In genomic region chr9:101445353-101446029, GRCh38 we compare ENCODE assay signal across 12 cellular contexts. TPM values are rescaled to one million over a fixed set of nuclear protein-coding genes. Genes with fewer than 3 reads are reported as not detected.
A peak's percentile ranks its signal among the peaks of the same experiment; 100 is the strongest.
DNase-seq lines count a peak whose midpoint lies in the region; ATAC-seq, FAIRE-seq and TF ChIP-seq lines count a peak whose summit lies in the region.
"Had no signal": no experiment of that assay in that cellular context is flagged by ENCODE, and none has a peak within 500 bp of the region (broad histone marks: within the 10 kb centered on the region; RNA-seq: fewer than 3 reads in every experiment).

No MANE protein-coding gene starts in this region.

- WGBS in HepG2 (ENCODE audit: low lambda C conversion rate): 1% methylated on average over 5 of the region's 5 CpGs
- WGBS in tibial nerve, 2 donors: 26 to 31% methylated on average over 5 of the region's 5 CpGs

- ATAC-seq in HepG2: peak; percentile 83
- ATAC-seq: naive thymus-derived CD8-positive, alpha-beta T cell; stimulated activated naive B cell treated with anti-CD40 and anti-IgM and Interleukin-4, amounts not matched to agents 10 μg/mL and 1 μg/mL and 100 μg/mL, for 72 hours had no signal

- CTCF ChIA-PET in AG04450 (lab: Charles Lee) (interaction anchor here (1.2 to 1.6 kb wide), 3 partner anchors 15 to 122 kb away, joined by 3 to 19 read pairs (median 6); no protein-coding TSS in a partner anchor), HepG2 (lab: Yijun Ruan, JAX; ENCODE audit: low intra/inter-chr PET ratio, low total read pairs) (no interaction called here)

- BruUV-seq in HepG2 (replicated peaks; lab: Mats Ljungman, UMichigan): TSS peak; percentile 91

- no peak overlapping the region for H2AFZ ChIP-seq in astrocyte (ENCODE audit: low read depth, low read length)
- peak overlapping the region; percentile 77 for H2AFZ ChIP-seq in HepG2 (ENCODE audit: low read length)

- H3K9me3 ChIP-seq in AG04450 (ENCODE audit: control insufficient read depth, insufficient read depth, low read length) (no peaks in the 10 kb centered on the region; the same call in 1 of the 2 replicates), astrocyte (ENCODE audit: insufficient read depth, low read depth, low read length) (no peaks in the 10 kb centered on the region), HepG2 (ENCODE audit: low read length) (peaks cover 7% of the 10 kb centered on the region; the same call in 1 of the 2 replicates), tibial nerve (no peaks in the 10 kb centered on the region)

- H3K36me3 Mint-ChIP-seq in astrocyte (ENCODE audit: low read depth, unreplicated experiment): no peaks in the 10 kb centered on the region
- H3K36me3 Mint-ChIP-seq: naive thymus-derived CD8-positive, alpha-beta T cell; stimulated activated naive B cell treated with anti-CD40 and anti-IgM and Interleukin-4, amounts not matched to agents 10 μg/mL and 1 μg/mL and 100 μg/mL, for 72 hours had no signal

- H3K4me2 ChIP-seq in astrocyte (ENCODE audit: low read length) (no peak overlapping the region), HepG2 (ENCODE audit: low read depth, low read length) (peak overlapping the region; percentile 74)

- in situ Hi-C loops in HepG2 (cut with HindIII; ENCODE audit: extremely low pct_ligation_motif_present, low pct_unique_long_range_greater_than_20kb): no loop called here

- H3K27me3 Mint-ChIP-seq in astrocyte (ENCODE audit: low read depth, unreplicated experiment): no peaks in the 10 kb centered on the region

- peak overlapping the region; percentile 27 for H3K4me3 ChIP-seq in AG04450 (ENCODE audit: low read depth, low read length)
- H3K4me3 ChIP-seq in astrocyte (ENCODE audit: insufficient read depth, low read depth, low read length): no peak overlapping the region
- peak overlapping the region; percentile 45 to 51 (median 48); a peak in 5 of 6 replicates for H3K4me3 ChIP-seq in HepG2 (replicated peaks in 1 of 3; ENCODE audit: insufficient read depth in 1 of 3, low read depth in 2 of 3, low read length in 3 of 3)
- H3K4me3 ChIP-seq in tibial nerve: no peak overlapping the region

- FAIRE-seq in astrocyte (lab: Jason Lieb, UNC): no peak
- peak; percentile 62 for FAIRE-seq in HepG2 (lab: Jason Lieb, UNC)

- TF ChIP-seq EP300 in HepG2 (IDR thresholded peaks at IDR 0.05; ENCODE audit: low read depth in 2 of 2, low read length in 2 of 2) (peak; percentile 67 to 79; a peak in 2 of 4 replicates), HepG2 (CRISPR knock-in tag; IDR thresholded peaks at IDR 0.05; ENCODE audit: borderline replicate concordance) (no peak), tibial nerve (IDR thresholded peaks at IDR 0.05) (no peak)

- H3K9ac ChIP-seq in astrocyte (ENCODE audit: low read length): no peak overlapping the region
- H3K9ac ChIP-seq in HepG2 (ENCODE audit: insufficient read depth, low read depth, low read length): peak overlapping the region; percentile 64

- H3K79me2 ChIP-seq in astrocyte (ENCODE audit: insufficient read depth, low read length): no peaks in the 10 kb centered on the region
- H3K79me2 ChIP-seq in HepG2 (ENCODE audit: insufficient read depth, low read length): no peaks in the 10 kb centered on the region

- POLR2A ChIA-PET in AG04450 (lab: Yijun Ruan, JAX): no interaction called here
- POLR2A ChIA-PET in HepG2 (lab: Yijun Ruan, JAX): interaction anchor here (0.6 to 2.2 kb wide), 20 partner anchors 8 to 231 kb away, joined by 3 to 23 read pairs (median 4); partner anchors contain the start of genes MRPL50, RNF20 and ZNF189

- TF ChIP-seq POLR2A in HepG2 (IDR thresholded peaks at IDR 0.05; ENCODE audit: insufficient read depth in 1 of 2, low read depth in 2 of 2, low read length in 2 of 2) (no peak), tibial nerve (IDR thresholded peaks at IDR 0.05) (no peak)

- H3K27ac Mint-ChIP-seq in astrocyte (ENCODE audit: unreplicated experiment): peak overlapping the region; percentile 42
- H3K27ac Mint-ChIP-seq: naive thymus-derived CD8-positive, alpha-beta T cell; stimulated activated naive B cell treated with anti-CD40 and anti-IgM and Interleukin-4, amounts not matched to agents 10 μg/mL and 1 μg/mL and 100 μg/mL, for 72 hours had no signal

- H3K4me1 ChIP-seq in astrocyte (ENCODE audit: insufficient read depth, low read length) (no peaks in the 10 kb centered on the region), HepG2 (ENCODE audit: insufficient read depth, low read length) (peaks cover 65% of the 10 kb centered on the region), tibial nerve (peaks cover 0 to 8% (median 3%) of the 10 kb centered on the region in 4 donors)

- TF ChIP-seq RAD21 in HepG2 (CRISPR knock-in tag; IDR thresholded peaks at IDR 0.05): no peak

- DNase-seq in AG04450 (ENCODE audit: low read depth, low spot score) (no peak), M059J (ENCODE audit: low read depth) (peak; percentile 30), astrocyte (ENCODE audit: low read depth) (no peak), HepG2 (ENCODE audit: low spot score) (peak; percentile 73), tibial nerve (ENCODE audit: low spot score in 2 of 2) (no peak), SW480 (ENCODE audit: low spot score) (no peak), GM19240 (ENCODE audit: insufficient read length, low spot score) (no peak), NCI-H1105 (lab: John Stamatoyannopoulos, UW) (no peak)
- DNase-seq: naive thymus-derived CD8-positive, alpha-beta T cell; NCI-H226; stimulated activated naive B cell treated with anti-CD40 and anti-IgM and Interleukin-4, amounts not matched to agents 10 μg/mL and 1 μg/mL and 100 μg/mL, for 72 hours had no signal

- intact Hi-C loops in HepG2 (cut with micrococcal nuclease; ENCODE audit: unreplicated experiment): no loop called here

- no peak overlapping the region for H3K27ac ChIP-seq in AG04450 (ENCODE audit: low read depth, low read length)
- no peak overlapping the region for H3K27ac ChIP-seq in astrocyte (ENCODE audit: low read depth, low read length)
- H3K27ac ChIP-seq in HepG2 (ENCODE audit: extremely low read length, insufficient read depth, low read length): peak overlapping the region; percentile 79
- H3K27ac ChIP-seq in tibial nerve: peak overlapping the region in 1 of 4 donors; percentile 5

- H3K36me3 ChIP-seq in astrocyte (ENCODE audit: insufficient read depth, low read length) (no peaks in the 10 kb centered on the region), HepG2 (replicated peaks in 1 of 2; ENCODE audit: control insufficient read depth in 1 of 2, insufficient read depth in 2 of 2, low read length in 2 of 2) (no peaks in the 10 kb centered on the region), tibial nerve (no peaks in the 10 kb centered on the region)

- no peak for TF ChIP-seq CTCF in AG04450 (IDR thresholded peaks at IDR 0.05; ENCODE audit: low read depth, low read length)
- TF ChIP-seq CTCF in astrocyte (IDR thresholded peaks at IDR 0.05; ENCODE audit: insufficient read depth, low read depth, low read length): no peak
- TF ChIP-seq CTCF in HepG2 (CRISPR knock-in tag; IDR thresholded peaks at IDR 0.05): no peak
- no peak for TF ChIP-seq CTCF in tibial nerve (IDR thresholded peaks at IDR 0.05)

- H3K4me3 Mint-ChIP-seq in astrocyte (ENCODE audit: unreplicated experiment): no peak overlapping the region
- H3K4me3 Mint-ChIP-seq: naive thymus-derived CD8-positive, alpha-beta T cell; stimulated activated naive B cell treated with anti-CD40 and anti-IgM and Interleukin-4, amounts not matched to agents 10 μg/mL and 1 μg/mL and 100 μg/mL, for 72 hours had no signal

- H3K4me1 Mint-ChIP-seq in astrocyte (ENCODE audit: low read depth, unreplicated experiment): peaks cover 6% of the 10 kb centered on the region

- H3K27me3 ChIP-seq in AG04450 (ENCODE audit: control insufficient read depth, insufficient read depth, low read length): peaks cover 4% of the 10 kb centered on the region
- no peaks in the 10 kb centered on the region for H3K27me3 ChIP-seq in astrocyte (ENCODE audit: insufficient read depth, low read length)
- no peaks in the 10 kb centered on the region for H3K27me3 ChIP-seq in HepG2 (ENCODE audit: control insufficient read depth in 1 of 2, insufficient read depth in 2 of 2, low read length in 2 of 2)
- no peaks in the 10 kb centered on the region for H3K27me3 ChIP-seq in tibial nerve

- H4K20me1 ChIP-seq in astrocyte (ENCODE audit: insufficient read depth, low read length) (no peaks in the 10 kb centered on the region), HepG2 (ENCODE audit: insufficient read depth, low read length) (no peaks in the 10 kb centered on the region)

- H3K9me3 Mint-ChIP-seq in astrocyte (ENCODE audit: unreplicated experiment): no peaks in the 10 kb centered on the region
- H3K9me3 Mint-ChIP-seq: naive thymus-derived CD8-positive, alpha-beta T cell; stimulated activated naive B cell treated with anti-CD40 and anti-IgM and Interleukin-4, amounts not matched to agents 10 μg/mL and 1 μg/mL and 100 μg/mL, for 72 hours had no signal

RNA-seq across cellular contexts. Expression of gene ALDOB, which starts 9.9 kb away (rescaled TPM):
- not detected in 2 replicates for polyA plus RNA-seq in AG04450 (2011; rRNA removed)
- not detected in 2 replicates for polyA minus RNA-seq in AG04450 (2011; rRNA and poly(A)+ RNA removed)
- not detected in 2 replicates for total RNA-seq in M059J (2014; rRNA removed; shearing (Covaris generic))
- total RNA-seq in astrocyte: not detected in 2 replicates
- 0.97 and 1.1 TPM in 2 replicates for total RNA-seq in HepG2 (2016; rRNA removed; fragmentation: Illumina TruSeq; extraction: Trizol)
- total RNA-seq in HepG2 (2016; cell fraction: cytosol; rRNA removed; fragmentation: Illumina TruSeq; extraction: Trizol; ENCODE audit: low read depth): 0.26 and 0.91 TPM in 2 replicates
- total RNA-seq in HepG2 (2016; cell fraction: insoluble cytoplasmic fraction; rRNA removed; fragmentation: Illumina TruSeq; extraction: Trizol): 0.48 and 0.97 TPM in 2 replicates
- 0.86 and 0.90 TPM in 2 replicates for total RNA-seq in HepG2 (2016; cell fraction: membrane; rRNA removed; fragmentation: Illumina TruSeq; extraction: Trizol)
- 0.34 and 0.56 TPM in 2 replicates for total RNA-seq in HepG2 (2016; cell fraction: nucleus; rRNA removed; fragmentation: Illumina TruSeq; extraction: Trizol)
- polyA plus RNA-seq in HepG2 (2011; rRNA removed): 0.29 and 0.84 TPM in 2 replicates
- polyA plus RNA-seq in HepG2 (2011; cell fraction: cytosol; rRNA removed): 0.74 and 0.91 TPM in 2 replicates
- polyA plus RNA-seq in HepG2 (2011; cell fraction: nucleus; rRNA removed): 0.39 and 0.48 TPM in 2 replicates
- 2.4 TPM in 2 replicates for polyA plus RNA-seq in HepG2 (2012)
- polyA plus RNA-seq in HepG2 (2016; cell fraction: cytosol; fragmentation: Illumina TruSeq; extraction: Trizol; ENCODE audit: low read depth): 0.50 and 0.58 TPM in 2 replicates
- polyA plus RNA-seq in HepG2 (2016; cell fraction: insoluble cytoplasmic fraction; fragmentation: Illumina TruSeq; extraction: Trizol; ENCODE audit: low read depth): 0.89 and 1.8 TPM in 2 replicates
- polyA plus RNA-seq in HepG2 (2016; cell fraction: membrane; fragmentation: Illumina TruSeq; extraction: Trizol; ENCODE audit: low read depth): 0.68 and 0.76 TPM in 2 replicates
- 0.57 and 0.68 TPM in 2 replicates for polyA plus RNA-seq in HepG2 (2016; cell fraction: nucleus; fragmentation: Illumina TruSeq; extraction: Trizol; ENCODE audit: insufficient read depth, low read depth)
- polyA minus RNA-seq in HepG2 (2011; rRNA and poly(A)+ RNA removed; ENCODE audit: low replicate concordance): 0.78 TPM in 1 of 2 replicates, not detected in the other
- 0.53 and 0.59 TPM in 2 replicates for polyA minus RNA-seq in HepG2 (2011; cell fraction: cytosol; rRNA and poly(A)+ RNA removed)
- 0.26 TPM in 1 of 2 replicates, not detected in the other for polyA minus RNA-seq in HepG2 (2011; cell fraction: nucleus; rRNA and poly(A)+ RNA removed)
- total RNA-seq in tibial nerve: not detected
- total RNA-seq: naive thymus-derived CD8-positive, alpha-beta T cell; T-helper 1 cell treated with Interleukin-12 subunit alpha and Interleukin-12 subunit beta and Interleukin-4 antibody, amounts not matched to agents 30 ng/mL and 1 ng/mL, for 36 hours had no signal
- polyA plus RNA-seq: naive thymus-derived CD8-positive, alpha-beta T cell had no signal

RNA-seq across cellular contexts. Expression of gene ZNF189, which starts 46.8 kb away (rescaled TPM):
- 10.0 and 13.2 TPM in 2 replicates for polyA plus RNA-seq in AG04450 (2011; rRNA removed)
- polyA minus RNA-seq in AG04450 (2011; rRNA and poly(A)+ RNA removed): 7.7 and 12.2 TPM in 2 replicates
- 11.1 and 15.1 TPM in 2 replicates for total RNA-seq in M059J (2014; rRNA removed; shearing (Covaris generic))
- total RNA-seq in astrocyte: 16.4 and 16.8 TPM in 2 replicates
- total RNA-seq in HepG2 (2016; rRNA removed; fragmentation: Illumina TruSeq; extraction: Trizol): 50.0 and 65.4 TPM in 2 replicates
- 8.6 and 10.3 TPM in 2 replicates for total RNA-seq in HepG2 (2016; cell fraction: cytosol; rRNA removed; fragmentation: Illumina TruSeq; extraction: Trizol; ENCODE audit: low read depth)
- total RNA-seq in HepG2 (2016; cell fraction: insoluble cytoplasmic fraction; rRNA removed; fragmentation: Illumina TruSeq; extraction: Trizol): 48.2 and 65.9 TPM in 2 replicates
- 33.1 and 39.4 TPM in 2 replicates for total RNA-seq in HepG2 (2016; cell fraction: membrane; rRNA removed; fragmentation: Illumina TruSeq; extraction: Trizol)
- 46.2 and 50.3 TPM in 2 replicates for total RNA-seq in HepG2 (2016; cell fraction: nucleus; rRNA removed; fragmentation: Illumina TruSeq; extraction: Trizol)
- 7.9 and 8.4 TPM in 2 replicates for polyA plus RNA-seq in HepG2 (2011; rRNA removed)
- 2.8 and 5.5 TPM in 2 replicates for polyA plus RNA-seq in HepG2 (2011; cell fraction: cytosol; rRNA removed)
- polyA plus RNA-seq in HepG2 (2011; cell fraction: nucleus; rRNA removed): 11.7 and 16.1 TPM in 2 replicates
- 23.9 and 31.6 TPM in 2 replicates for polyA plus RNA-seq in HepG2 (2012)
- polyA plus RNA-seq in HepG2 (2016; cell fraction: cytosol; fragmentation: Illumina TruSeq; extraction: Trizol; ENCODE audit: low read depth): 3.4 and 3.7 TPM in 2 replicates
- polyA plus RNA-seq in HepG2 (2016; cell fraction: insoluble cytoplasmic fraction; fragmentation: Illumina TruSeq; extraction: Trizol; ENCODE audit: low read depth): 40.8 and 42.4 TPM in 2 replicates
- polyA plus RNA-seq in HepG2 (2016; cell fraction: membrane; fragmentation: Illumina TruSeq; extraction: Trizol; ENCODE audit: low read depth): 12.9 and 13.9 TPM in 2 replicates
- 52.8 and 60.4 TPM in 2 replicates for polyA plus RNA-seq in HepG2 (2016; cell fraction: nucleus; fragmentation: Illumina TruSeq; extraction: Trizol; ENCODE audit: insufficient read depth, low read depth)
- polyA minus RNA-seq in HepG2 (2011; rRNA and poly(A)+ RNA removed; ENCODE audit: low replicate concordance): 2.2 and 6.6 TPM in 2 replicates
- 10.9 and 12.4 TPM in 2 replicates for polyA minus RNA-seq in HepG2 (2011; cell fraction: cytosol; rRNA and poly(A)+ RNA removed)
- 77.9 and 116 TPM in 2 replicates for polyA minus RNA-seq in HepG2 (2011; cell fraction: nucleus; rRNA and poly(A)+ RNA removed)
- 10 to 100 TPM; 22.3 to 24.7 (median 24.2) TPM for total RNA-seq in tibial nerve

RNA-seq across cellular contexts. Expression of gene MRPL50, which starts 47.1 kb away (rescaled TPM):
- polyA plus RNA-seq in AG04450 (2011; rRNA removed): 12.0 and 15.0 TPM in 2 replicates
- polyA minus RNA-seq in AG04450 (2011; rRNA and poly(A)+ RNA removed): 0.87 and 2.2 TPM in 2 replicates
- total RNA-seq in M059J (2014; rRNA removed; shearing (Covaris generic)): 29.2 and 34.4 TPM in 2 replicates
- total RNA-seq in astrocyte: 10.7 and 11.9 TPM in 2 replicates
- 70.0 and 107 TPM in 2 replicates for total RNA-seq in HepG2 (2016; rRNA removed; fragmentation: Illumina TruSeq; extraction: Trizol)
- total RNA-seq in HepG2 (2016; cell fraction: cytosol; rRNA removed; fragmentation: Illumina TruSeq; extraction: Trizol; ENCODE audit: low read depth): 21.0 and 24.1 TPM in 2 replicates
- total RNA-seq in HepG2 (2016; cell fraction: insoluble cytoplasmic fraction; rRNA removed; fragmentation: Illumina TruSeq; extraction: Trizol): 68.9 and 116 TPM in 2 replicates
- 28.1 and 35.5 TPM in 2 replicates for total RNA-seq in HepG2 (2016; cell fraction: membrane; rRNA removed; fragmentation: Illumina TruSeq; extraction: Trizol)
- 39.6 and 40.3 TPM in 2 replicates for total RNA-seq in HepG2 (2016; cell fraction: nucleus; rRNA removed; fragmentation: Illumina TruSeq; extraction: Trizol)
- polyA plus RNA-seq in HepG2 (2011; rRNA removed): 30.0 and 37.1 TPM in 2 replicates
- 12.7 and 22.1 TPM in 2 replicates for polyA plus RNA-seq in HepG2 (2011; cell fraction: cytosol; rRNA removed)
- 6.3 and 8.8 TPM in 2 replicates for polyA plus RNA-seq in HepG2 (2011; cell fraction: nucleus; rRNA removed)
- 35.5 and 51.6 TPM in 2 replicates for polyA plus RNA-seq in HepG2 (2012)
- polyA plus RNA-seq in HepG2 (2016; cell fraction: cytosol; fragmentation: Illumina TruSeq; extraction: Trizol; ENCODE audit: low read depth): 9.9 and 11.7 TPM in 2 replicates
- polyA plus RNA-seq in HepG2 (2016; cell fraction: insoluble cytoplasmic fraction; fragmentation: Illumina TruSeq; extraction: Trizol; ENCODE audit: low read depth): 93.2 and 105 TPM in 2 replicates
- 17.3 and 19.1 TPM in 2 replicates for polyA plus RNA-seq in HepG2 (2016; cell fraction: membrane; fragmentation: Illumina TruSeq; extraction: Trizol; ENCODE audit: low read depth)
- 41.9 and 44.2 TPM in 2 replicates for polyA plus RNA-seq in HepG2 (2016; cell fraction: nucleus; fragmentation: Illumina TruSeq; extraction: Trizol; ENCODE audit: insufficient read depth, low read depth)
- 2.7 and 4.1 TPM in 2 replicates for polyA minus RNA-seq in HepG2 (2011; rRNA and poly(A)+ RNA removed; ENCODE audit: low replicate concordance)
- polyA minus RNA-seq in HepG2 (2011; cell fraction: cytosol; rRNA and poly(A)+ RNA removed): 6.6 and 7.6 TPM in 2 replicates
- polyA minus RNA-seq in HepG2 (2011; cell fraction: nucleus; rRNA and poly(A)+ RNA removed): 36.7 and 38.1 TPM in 2 replicates
- total RNA-seq in tibial nerve: 10 to 100 TPM in 1 of 4 donors, 1 to 10 TPM in 3; 6.3 to 10.9 (median 8.5) TPM

Comparison
In these comparisons a context has a peak if more than half of its experiments do, and no peak if none do; other contexts are left out.
1. DNase-seq: peak in M059J (single experiment) and HepG2 (single experiment); none in AG04450 (single experiment), astrocyte (single experiment), tibial nerve (0 of 2), SW480 (single experiment), GM19240 (single experiment) and NCI-H1105 (single experiment).
2. H3K4me3 ChIP-seq: peak in AG04450 (single experiment) and HepG2 (3 of 3); none in astrocyte (single experiment) and tibial nerve (0 of 4).